ENCODE assay signal across 8 cellular contexts in the genomic region with DNA sequence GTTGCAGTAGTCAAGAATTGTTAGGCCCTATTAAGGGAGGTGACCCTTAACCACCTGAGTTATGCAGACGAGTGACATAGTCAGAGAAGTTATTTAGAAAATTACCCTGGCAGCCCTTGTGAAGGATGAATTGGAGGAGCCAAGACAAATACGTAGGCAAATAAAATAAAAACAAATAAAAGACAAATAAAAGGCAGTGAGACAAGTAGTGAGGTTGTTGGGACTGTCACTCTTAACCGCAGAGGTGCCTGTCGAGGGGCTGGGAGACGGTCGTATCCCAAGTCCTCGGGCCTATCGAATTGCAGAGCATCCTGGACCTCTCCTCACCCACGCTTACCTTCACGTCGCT. TPM values are rescaled to one million over a fixed set of nuclear protein-coding genes. Genes with fewer than 3 reads are reported as not detected.
DNase-seq lines count a peak whose midpoint lies in the region; ATAC-seq, FAIRE-seq and TF ChIP-seq lines count a peak whose summit lies in the region.

No MANE protein-coding gene starts in this region.

- peaks cover 0 to 2% of the 10 kb centered on the region in 2 donors for H3K36me3 Mint-ChIP-seq in CD4-positive, alpha-beta memory T cell

- CTCF ChIA-PET in CD4-positive, alpha-beta memory T cell (lab: Charles Lee; ENCODE audit: partially characterized antibody) = interaction anchor here (1.1 kb wide), 1 partner anchor 61 kb away, joined by 3 read pairs; no protein-coding TSS in a partner anchor

- H3K4me3 Mint-ChIP-seq in CD4-positive, alpha-beta memory T cell = peak overlapping the region; percentile 78 to 97 (median 91)

- DNase-seq in CD4-positive, alpha-beta memory T cell = no peak
- DNase-seq in MM.1S (no peak), esophagus muscularis mucosa (ENCODE audit: extremely low spot score) (no peak), pancreas (no peak), iPS-NIHi11 (ENCODE audit: low spot score) (no peak), SHP77 (lab: John Stamatoyannopoulos, UW) (no peak)

- TF ChIP-seq EP300 in esophagus muscularis mucosa (IDR thresholded peaks at IDR 0.05) = no peak

- no peaks in the 10 kb centered on the region for H3K9me3 ChIP-seq in CD4-positive, alpha-beta memory T cell (ENCODE audit: control insufficient read depth in 1 of 2, low read length in 2 of 2)
- no peaks in the 10 kb centered on the region for H3K9me3 ChIP-seq in MM.1S (replicated peaks; ENCODE audit: insufficient read depth, low read length)
- no peaks in the 10 kb centered on the region for H3K9me3 ChIP-seq in esophagus muscularis mucosa
- H3K9me3 ChIP-seq in pancreas = no peaks in the 10 kb centered on the region

- H3K9me2 ChIP-seq in MM.1S (replicated peaks; ENCODE audit: insufficient read depth, low read length) = no peaks in the 10 kb centered on the region

- peaks cover 15% of the 10 kb centered on the region for H3K4me1 ChIP-seq in CD4-positive, alpha-beta memory T cell (ENCODE audit: insufficient read depth, low read length)
- H3K4me1 ChIP-seq in MM.1S (ENCODE audit: low read length) = no peaks in the 10 kb centered on the region
- H3K4me1 ChIP-seq in esophagus muscularis mucosa = peaks cover 0 to 12% (median 3%) of the 10 kb centered on the region in 4 donors
- no peaks in the 10 kb centered on the region for H3K4me1 ChIP-seq in pancreas

- ATAC-seq in pancreas (no peak), HG02973 (IDR thresholded peaks at IDR 0.05; ENCODE audit: unreplicated experiment) (no peak), HG03280 (IDR thresholded peaks at IDR 0.05; ENCODE audit: unreplicated experiment) (no peak)

- 36% methylated on average over 11 of the region's 11 CpGs for WGBS in esophagus muscularis mucosa
- 5 to 23% methylated on average over 11 of the region's 11 CpGs for WGBS in pancreas, 2 donors

- peak overlapping the region; percentile 54; the same call in 1 of the 2 replicates for H3K4me2 ChIP-seq in MM.1S (ENCODE audit: low read depth, low read length)

- H2AFZ ChIP-seq in MM.1S (ENCODE audit: low read length) = peak overlapping the region; percentile 62; the same call in 1 of the 2 replicates

- no peaks in the 10 kb centered on the region for H3K27me3 Mint-ChIP-seq in CD4-positive, alpha-beta memory T cell

- H3K27me3 ChIP-seq in CD4-positive, alpha-beta memory T cell (ENCODE audit: insufficient read depth, low read length) = no peaks in the 10 kb centered on the region
- no peaks in the 10 kb centered on the region for H3K27me3 ChIP-seq in MM.1S (replicated peaks; ENCODE audit: insufficient read depth, low read length)
- peaks cover 0 to 3% (median 0%) of the 10 kb centered on the region in 4 donors for H3K27me3 ChIP-seq in esophagus muscularis mucosa
- no peaks in the 10 kb centered on the region for H3K27me3 ChIP-seq in pancreas

- no peaks in the 10 kb centered on the region for H3K9me3 Mint-ChIP-seq in CD4-positive, alpha-beta memory T cell

- peaks cover 7% of the 10 kb centered on the region; the same call in 1 of the 2 replicates for H3K79me2 ChIP-seq in MM.1S (ENCODE audit: low read length)

- H3F3A ChIP-seq in MM.1S (ENCODE audit: insufficient read depth, low read length) = no peaks in the 10 kb centered on the region; the same call in 1 of the 2 replicates

- no peak for TF ChIP-seq POLR2A in esophagus muscularis mucosa (IDR thresholded peaks at IDR 0.05; ENCODE audit: low read depth)

- TF ChIP-seq CTCF in MM.1S (IDR thresholded peaks at IDR 0.05; ENCODE audit: low read length) = no peak
- TF ChIP-seq CTCF in esophagus muscularis mucosa (IDR thresholded peaks at IDR 0.05) = no peak
- no peak for TF ChIP-seq CTCF in pancreas (IDR thresholded peaks at IDR 0.05)

- peak overlapping the region; percentile 88 to 98 (median 94) for H3K27ac Mint-ChIP-seq in CD4-positive, alpha-beta memory T cell

- FAIRE-seq in pancreas (lab: Jason Lieb, UNC) = no peak

- H3K4me3 ChIP-seq in CD4-positive, alpha-beta memory T cell (ENCODE audit: low read length in 2 of 2) = peak overlapping the region in 1 of 2 donors; percentile 27
- H3K4me3 ChIP-seq in MM.1S (ENCODE audit: low read length) = peak overlapping the region; percentile 76
- H3K4me3 ChIP-seq in esophagus muscularis mucosa = peak overlapping the region; percentile 65 to 72 (median 67)
- peak overlapping the region; percentile 21 to 50 (median 43) for H3K4me3 ChIP-seq in pancreas

- H3K9ac ChIP-seq in MM.1S (ENCODE audit: low read length) = peak overlapping the region; percentile 4; the same call in 1 of the 2 replicates

- no peaks in the 10 kb centered on the region for H4K20me1 ChIP-seq in MM.1S (ENCODE audit: insufficient read depth, low read length)

- intact Hi-C loops in CD4-positive, alpha-beta memory T cell (cut with micrococcal nuclease) = loop anchor here (1.0 to 10.0 kb wide), 5 partner anchors 58 to 1279 kb away; partner anchors contain the start of genes LAS1L, MTMR8 and ZC4H2
- intact Hi-C loops in esophagus muscularis mucosa (cut with DNase I) (loop anchor here (5.0 kb wide), 1 partner anchor 57 kb away; the partner anchor contains the start of gene ZC4H2), pancreas (cut with DNase I) (no loop called here)

- POLR2A ChIA-PET in CD4-positive, alpha-beta memory T cell (lab: Charles Lee; ENCODE audit: partially characterized antibody) = interaction anchor here (0.7 to 2.9 kb wide), 6 partner anchors 59 to 829 kb away, joined by 3 to 13 read pairs (median 4); partner anchors contain the start of genes AMER1, LAS1L and ZC4H2

- H3K27ac ChIP-seq in CD4-positive, alpha-beta memory T cell (ENCODE audit: low read depth, low read length) = peak overlapping the region; percentile 24
- H3K27ac ChIP-seq in MM.1S (ENCODE audit: low read length) = no peak overlapping the region; the same call in 1 of the 2 replicates
- peak overlapping the region; percentile 84 to 89 (median 86) for H3K27ac ChIP-seq in esophagus muscularis mucosa (replicated peaks in 1 of 4)
- peak overlapping the region in 2 of 4 donors; percentile 64 to 73 for H3K27ac ChIP-seq in pancreas

- no peaks in the 10 kb centered on the region for H3K36me3 ChIP-seq in CD4-positive, alpha-beta memory T cell (ENCODE audit: insufficient read depth, low read length)
- H3K36me3 ChIP-seq in MM.1S (replicated peaks; ENCODE audit: insufficient read depth, low read length) (no peaks in the 10 kb centered on the region), esophagus muscularis mucosa (no peaks in the 10 kb centered on the region), pancreas (no peaks in the 10 kb centered on the region)

- H3K4me1 Mint-ChIP-seq in CD4-positive, alpha-beta memory T cell = peaks cover 10 to 26% (median 11%) of the 10 kb centered on the region in 4 donors

RNA-seq across cellular contexts. Expression of gene ZC3H12B, which starts 0.4 kb away (rescaled TPM):
- 1 to 10 TPM; 3.2 to 3.5 TPM for total RNA-seq in CD4-positive, alpha-beta memory T cell
- under 1 TPM in 1 of 2 donors, not detected in 1; 0.17 TPM for polyA plus RNA-seq in CD4-positive, alpha-beta memory T cell
- total RNA-seq in esophagus muscularis mucosa (1 to 10 TPM; 2.8 to 4.9 (median 3.1) TPM), pancreas (under 1 TPM; 0.40 to 0.79 (median 0.56) TPM)
- polyA plus RNA-seq in pancreas = under 1 TPM; 0.15 to 0.38 TPM

RNA-seq across cellular contexts. Expression of gene ZC4H2, which starts 58.0 kb away (rescaled TPM):
- total RNA-seq in CD4-positive, alpha-beta memory T cell = 10 to 100 TPM in 1 of 2 experiments, 1 to 10 TPM in 1; 8.2 to 11.8 TPM
- polyA plus RNA-seq in CD4-positive, alpha-beta memory T cell = 10 to 100 TPM in 1 of 2 donors, 1 to 10 TPM in 1; 9.0 to 13.0 TPM
- 10 to 100 TPM; 11.5 to 14.1 (median 12.6) TPM for total RNA-seq in esophagus muscularis mucosa
- total RNA-seq in pancreas = 1 to 10 TPM; 2.7 to 5.6 (median 4.0) TPM
- 1 to 10 TPM; 2.2 to 4.2 TPM for polyA plus RNA-seq in pancreas

Comparison
In these comparisons a context has a peak if more than half of its experiments do, and no peak if none do; other contexts are left out.
1. intact Hi-C loops: an anchor here in CD4-positive, alpha-beta memory T cell (1.0 to 10.0 kb wide) and esophagus muscularis mucosa (5.0 kb wide); none called in pancreas.